Comparison of ENCODE assay signal across 16 cellular contexts in the genomic region with DNA sequence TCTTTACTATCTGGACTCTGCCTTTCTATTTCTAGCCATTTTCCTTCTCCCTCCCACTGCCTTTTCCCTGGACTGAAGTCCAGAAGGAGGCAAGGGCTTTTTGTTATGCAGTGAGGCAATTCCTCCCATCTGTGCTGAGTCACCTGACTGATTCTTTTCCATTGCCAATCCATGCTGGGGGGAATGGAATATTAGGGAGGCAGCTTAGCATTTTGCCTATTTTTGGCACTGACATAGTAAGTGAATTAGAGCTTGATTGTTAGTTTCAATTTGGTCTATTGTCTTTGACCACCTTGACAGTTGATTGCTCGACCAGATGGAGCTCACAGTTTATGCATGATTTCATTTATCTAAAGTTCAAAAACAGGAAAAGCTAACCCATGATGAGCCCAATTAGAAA.
DNase-seq lines count a peak whose midpoint lies in the region; ATAC-seq and TF ChIP-seq lines count a peak whose summit lies in the region.
"Had no signal": no experiment of that assay in that cellular context is flagged by ENCODE, and none has a peak within 500 bp of the region (broad histone marks: within the 10 kb centered on the region; RNA-seq: fewer than 3 reads in every experiment).

No MANE protein-coding gene starts in this region.

- H3K27ac ChIP-seq in BLaER1 treated with 17β-estradiol and CSF1 and Interleukin-3, amounts not matched to agents 10 nM and 100 nM = peak overlapping the region in 4 of 11 experiments; percentile 4 to 44 (median 25); a peak in 5 of 22 replicates
- no peak overlapping the region for H3K27ac ChIP-seq in OCI-LY7 (ENCODE audit: low read depth, low read length, poor library complexity, severe bottlenecking)
- H3K27ac ChIP-seq: SJCRH30 had no signal

- H3K27me3 ChIP-seq in BLaER1 treated with 17β-estradiol and CSF1 and Interleukin-3, amounts not matched to agents 10 nM and 100 nM = no peaks in the 10 kb centered on the region
- H3K27me3 ChIP-seq: SJCRH30 had no signal

- H3K9ac ChIP-seq in BLaER1 treated with 17β-estradiol and CSF1 and Interleukin-3, amounts not matched to agents 10 nM and 100 nM = no peak overlapping the region

- CTCF ChIA-PET in OCI-LY7 (lab: Charles Lee; ENCODE audit: unreplicated experiment) = no interaction called here
- CTCF ChIA-PET in activated CD4-positive, alpha-beta T cell treated with anti-CD3 and anti-CD28 coated beads for 36 hours (lab: Charles Lee) = no interaction called here

- no peak for TF ChIP-seq CTCF in OCI-LY7 (conservative IDR thresholded peaks at IDR 0.05; ENCODE audit: low read length)

- no peaks in the 10 kb centered on the region for H3K79me2 ChIP-seq in OCI-LY7 (ENCODE audit: insufficient read depth, low read depth, low read length)

- H3K9me3 Mint-ChIP-seq in T-helper 2 cell treated with Interferon-gamma antibody and Interleukin-4, amounts not matched to agents 5 μg/mL and 100 μg/mL, for 36 hours = peaks cover 18% of the 10 kb centered on the region
- peaks cover 13% of the 10 kb centered on the region for H3K9me3 Mint-ChIP-seq in activated CD4-positive, alpha-beta T cell treated with anti-CD3 and anti-CD28 coated beads for 36 hours (ENCODE audit: low read depth)

- H3K4me3 ChIP-seq in BLaER1 treated with 17β-estradiol and CSF1 and Interleukin-3, amounts not matched to agents 10 nM and 100 nM = no peak overlapping the region
- no peak overlapping the region for H3K4me3 ChIP-seq in OCI-LY7 (ENCODE audit: low read depth, low read length, poor library complexity, severe bottlenecking)
- H3K4me3 ChIP-seq: HAP-1, SJCRH30 had no signal

- no peak overlapping the region for H3K27ac Mint-ChIP-seq in T-helper 2 cell treated with Interferon-gamma antibody and Interleukin-4, amounts not matched to agents 5 μg/mL and 100 μg/mL, for 36 hours
- H3K27ac Mint-ChIP-seq in activated CD4-positive, alpha-beta T cell treated with anti-CD3 and anti-CD28 coated beads for 36 hours = no peak overlapping the region
- H3K27ac Mint-ChIP-seq: CD14-positive monocyte had no signal

- H3K27me3 Mint-ChIP-seq in T-helper 2 cell treated with Interferon-gamma antibody and Interleukin-4, amounts not matched to agents 5 μg/mL and 100 μg/mL, for 36 hours (ENCODE audit: low read depth) = no peaks in the 10 kb centered on the region
- no peaks in the 10 kb centered on the region for H3K27me3 Mint-ChIP-seq in activated CD4-positive, alpha-beta T cell treated with anti-CD3 and anti-CD28 coated beads for 36 hours

- peaks cover 0 to 30% (median 16%) of the 10 kb centered on the region in 10 experiments; a peak in 14 of 20 replicates for H3K4me1 ChIP-seq in BLaER1 treated with 17β-estradiol and CSF1 and Interleukin-3, amounts not matched to agents 10 nM and 100 nM
- no peaks in the 10 kb centered on the region for H3K4me1 ChIP-seq in OCI-LY7 (ENCODE audit: insufficient read depth, low read length, poor library complexity, severe bottlenecking)
- H3K4me1 ChIP-seq: Caco-2, HAP-1, SJCRH30 had no signal

- ATAC-seq in HG03442 (IDR thresholded peaks at IDR 0.05; ENCODE audit: unreplicated experiment) = no peak
- ATAC-seq in activated CD4-positive, alpha-beta T cell treated with anti-CD3 and anti-CD28 coated beads for 36 hours = no peak

- H3K9me2 ChIP-seq in OCI-LY7 (ENCODE audit: insufficient read depth, low read length) = no peaks in the 10 kb centered on the region

- intact Hi-C loops in OCI-LY7 (cut with micrococcal nuclease; ENCODE audit: unreplicated experiment) = no loop called here
- intact Hi-C loops in activated CD4-positive, alpha-beta T cell treated with anti-CD3 and anti-CD28 coated beads for 36 hours (cut with DNase I, micrococcal nuclease) = no loop called here

- POLR2A ChIA-PET in OCI-LY7 (lab: Charles Lee) = interaction anchor here (0.6 kb wide), 1 partner anchor 720 kb away, joined by 3 read pairs; no protein-coding TSS in a partner anchor
- POLR2A ChIA-PET in activated CD4-positive, alpha-beta T cell treated with anti-CD3 and anti-CD28 coated beads for 36 hours (lab: Charles Lee) = no interaction called here

- H3K4me2 ChIP-seq in BLaER1 treated with 17β-estradiol and CSF1 and Interleukin-3, amounts not matched to agents 10 nM and 100 nM = peak overlapping the region in 9 of 11 experiments; percentile 11 to 80 (median 48); a peak in 15 of 22 replicates
- H3K4me2 ChIP-seq in OCI-LY7 (ENCODE audit: low read length) = no peak overlapping the region

- no peaks in the 10 kb centered on the region for H3K9me3 ChIP-seq in BLaER1 treated with 17β-estradiol and CSF1 and Interleukin-3, amounts not matched to agents 10 nM and 100 nM (replicated peaks in 1 of 11)
- no peaks in the 10 kb centered on the region for H3K9me3 ChIP-seq in OCI-LY7 (ENCODE audit: low read length)
- H3K9me3 ChIP-seq: Caco-2, HAP-1, SJCRH30 had no signal

- H4K20me1 ChIP-seq in BLaER1 treated with 17β-estradiol and CSF1 and Interleukin-3, amounts not matched to agents 10 nM and 100 nM = no peaks in the 10 kb centered on the region
- H4K20me1 ChIP-seq in OCI-LY7 (ENCODE audit: insufficient read depth, low read length) = no peaks in the 10 kb centered on the region

- H3K4me1 Mint-ChIP-seq in T-helper 2 cell treated with Interferon-gamma antibody and Interleukin-4, amounts not matched to agents 5 μg/mL and 100 μg/mL, for 36 hours (ENCODE audit: low read depth) = no peaks in the 10 kb centered on the region
- H3K4me1 Mint-ChIP-seq in activated CD4-positive, alpha-beta T cell treated with anti-CD3 and anti-CD28 coated beads for 36 hours = no peaks in the 10 kb centered on the region
- H3K4me1 Mint-ChIP-seq: CD14-positive monocyte had no signal

- H3K4me3 Mint-ChIP-seq in T-helper 2 cell treated with Interferon-gamma antibody and Interleukin-4, amounts not matched to agents 5 μg/mL and 100 μg/mL, for 36 hours = no peak overlapping the region
- H3K4me3 Mint-ChIP-seq in activated CD4-positive, alpha-beta T cell treated with anti-CD3 and anti-CD28 coated beads for 36 hours = no peak overlapping the region
- H3K4me3 Mint-ChIP-seq: CD14-positive monocyte had no signal

- no peaks in the 10 kb centered on the region for H3K36me3 ChIP-seq in BLaER1 treated with 17β-estradiol and CSF1 and Interleukin-3, amounts not matched to agents 10 nM and 100 nM
- H3K36me3 ChIP-seq in OCI-LY7 (ENCODE audit: insufficient read depth, low read length) = no peaks in the 10 kb centered on the region
- H3K36me3 ChIP-seq: HAP-1, SJCRH30 had no signal

- TF ChIP-seq RAD21 in Ishikawa (IDR thresholded peaks at IDR 0.05; ENCODE audit: low read depth) = no peak

- TF ChIP-seq EP300 in Ishikawa (IDR thresholded peaks at IDR 0.05; ENCODE audit: borderline replicate concordance) = peak; percentile 71; the same call in 1 of the 2 replicates

- DNase-seq in OCI-LY7 (ENCODE audit: low spot score) (peak; percentile 13), iPS-NIHi11 (ENCODE audit: low spot score) (peak; percentile 5)
- no peak for DNase-seq in T-helper 2 cell treated with Interferon-gamma antibody and Interleukin-4, amounts not matched to agents 5 μg/mL and 100 μg/mL, for 36 hours (ENCODE audit: low spot score)
- no peak for DNase-seq in activated CD4-positive, alpha-beta T cell treated with anti-CD3 and anti-CD28 coated beads for 36 hours
- DNase-seq: Caco-2, DMS53, IMR-90, NCI-H1436, NCI-H82, RPMI8226, SJCRH30 had no signal

- no TSS peak for BruUV-seq in OCI-LY7 (replicated peaks; lab: Mats Ljungman, UMichigan)

- no peak overlapping the region for H2AFZ ChIP-seq in OCI-LY7 (ENCODE audit: low read length)

- H3K36me3 Mint-ChIP-seq in T-helper 2 cell treated with Interferon-gamma antibody and Interleukin-4, amounts not matched to agents 5 μg/mL and 100 μg/mL, for 36 hours (ENCODE audit: low read depth) = no peaks in the 10 kb centered on the region
- no peaks in the 10 kb centered on the region for H3K36me3 Mint-ChIP-seq in activated CD4-positive, alpha-beta T cell treated with anti-CD3 and anti-CD28 coated beads for 36 hours (ENCODE audit: low read depth)
- H3K36me3 Mint-ChIP-seq: CD14-positive monocyte had no signal

TF ChIP-seq in Ishikawa, 13 proteins besides CTCF, POLR2A, EP300 and RAD21 (continues in another document):
- no peak for TF ChIP-seq CREB1 (IDR thresholded peaks at IDR 0.05; ENCODE audit: low read depth)
- peak; percentile 50 for TF ChIP-seq NFIC (IDR thresholded peaks at IDR 0.05)
- peak; percentile 54 for TF ChIP-seq TCF12 (IDR thresholded peaks at IDR 0.05; ENCODE audit: low read depth)
- TF ChIP-seq, protein P1, sequence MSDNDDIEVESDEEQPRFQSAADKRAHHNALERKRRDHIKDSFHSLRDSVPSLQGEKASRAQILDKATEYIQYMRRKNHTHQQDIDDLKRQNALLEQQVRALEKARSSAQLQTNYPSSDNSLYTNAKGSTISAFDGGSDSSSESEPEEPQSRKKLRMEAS (IDR thresholded peaks at IDR 0.05) = no peak
- TF ChIP-seq TAF1 (IDR thresholded peaks at IDR 0.05; ENCODE audit: low read depth) = no peak
- no peak for TF ChIP-seq YY1 (IDR thresholded peaks at IDR 0.05; ENCODE audit: low read depth)
- no peak for TF ChIP-seq EGR1 (IDR thresholded peaks at IDR 0.05)
- TF ChIP-seq, protein P2, sequence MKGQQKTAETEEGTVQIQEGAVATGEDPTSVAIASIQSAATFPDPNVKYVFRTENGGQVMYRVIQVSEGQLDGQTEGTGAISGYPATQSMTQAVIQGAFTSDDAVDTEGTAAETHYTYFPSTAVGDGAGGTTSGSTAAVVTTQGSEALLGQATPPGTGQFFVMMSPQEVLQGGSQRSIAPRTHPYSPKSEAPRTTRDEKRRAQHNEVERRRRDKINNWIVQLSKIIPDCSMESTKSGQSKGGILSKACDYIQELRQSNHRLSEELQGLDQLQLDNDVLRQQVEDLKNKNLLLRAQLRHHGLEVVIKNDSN (IDR thresholded peaks at IDR 0.05) = 0 out of 2 replicates have a peak, but pooled peaks have one; percentile 29
- no peak for TF ChIP-seq ZBTB7A (IDR thresholded peaks at IDR 0.05; ENCODE audit: low read depth)
- TF ChIP-seq TEAD4 (IDR thresholded peaks at IDR 0.05) = peak; percentile 26; the same call in 1 of the 2 replicates
- TF ChIP-seq FOXM1 (IDR thresholded peaks at IDR 0.05; ENCODE audit: borderline replicate concordance, low read depth) = 0 out of 2 replicates have a peak, but pooled peaks have one; percentile 23

Comparison
In these comparisons a context has a peak if more than half of its experiments do, and no peak if none do; other contexts are left out.
1. DNase-seq: peak in OCI-LY7 (single experiment) and iPS-NIHi11 (single experiment); none in T-helper 2 cell treated with Interferon-gamma antibody and Interleukin-4, amounts not matched to agents 5 μg/mL and 100 μg/mL, for 36 hours (single experiment) and activated CD4-positive, alpha-beta T cell treated with anti-CD3 and anti-CD28 coated beads for 36 hours (single experiment).